ENCODE assay signal across 7 cellular contexts in genomic region chr1:234969630-234970370, GRCh38.
A peak's percentile ranks its signal among the peaks of the same experiment; 100 is the strongest.
DNase-seq lines count a peak whose midpoint lies in the region; ATAC-seq, FAIRE-seq and TF ChIP-seq lines count a peak whose summit lies in the region.

No MANE protein-coding gene starts in this region.

- H4K91ac ChIP-seq in mesenchymal stem cell (ENCODE audit: low read length) = peak overlapping the region; percentile 73

- peaks cover 2% of the 10 kb centered on the region for H3K79me1 ChIP-seq in mesenchymal stem cell (replicated peaks; ENCODE audit: low read length, poor library complexity, severe bottlenecking)

- no peak for FAIRE-seq in H54 (lab: Jason Lieb, UNC)

- H3K4ac ChIP-seq in mesenchymal stem cell (ENCODE audit: low read depth in 1 of 2, low read length in 2 of 2) = peak overlapping the region; percentile 71 to 82

- H2BK120ac ChIP-seq in mesenchymal stem cell (ENCODE audit: low read depth, low read length) = peak overlapping the region; percentile 93

- DNase-seq in H54 (ENCODE audit: insufficient read length, low spot score) (peak; percentile 33), NCI-H748 treated with DMSO at 0.1 percent for 48 hours (lab: John Stamatoyannopoulos, UW) (peak; percentile 66), ecto neural progenitor cell (ENCODE audit: low spot score) (peak; percentile 86), mesenchymal stem cell (peak; percentile 94), thyroid gland (peak; percentile 52 to 59)

- H2BK12ac ChIP-seq in mesenchymal stem cell (ENCODE audit: low read length in 2 of 2) = peak overlapping the region; percentile 60 to 87

- no peak for TF ChIP-seq CTCF in thyroid gland (IDR thresholded peaks at IDR 0.05)

- H3K4me3 ChIP-seq in mesenchymal stem cell (ENCODE audit: insufficient read depth in 1 of 2, low read depth in 1 of 2, low read length in 2 of 2) = peak overlapping the region in 1 of 2 experiments; percentile 50
- H3K4me3 ChIP-seq in thyroid gland (replicated peaks in 1 of 3) = peak overlapping the region in 1 of 3 donors; percentile 12

- no peak overlapping the region for H2AFZ ChIP-seq in mesenchymal stem cell (ENCODE audit: low read depth, low read length)

- no peak overlapping the region for H3K14ac ChIP-seq in mesenchymal stem cell (ENCODE audit: low read length in 2 of 2)

- H3K9me3 ChIP-seq in mesenchymal stem cell (ENCODE audit: control insufficient read depth, low read length) = no peaks in the 10 kb centered on the region
- no peaks in the 10 kb centered on the region for H3K9me3 ChIP-seq in thyroid gland

- WGBS in mesenchymal stem cell = 18% methylated on average over 36 of the region's 36 CpGs
- WGBS in thyroid gland, 2 donors = 27 to 33% methylated on average over 19 to 21 of the region's 36 CpGs

- H3K18ac ChIP-seq in mesenchymal stem cell (ENCODE audit: low read depth in 1 of 2, low read length in 2 of 2) = peak overlapping the region; percentile 41 to 79

- H3K4me2 ChIP-seq in mesenchymal stem cell (ENCODE audit: low read length, poor library complexity, severe bottlenecking) = peak overlapping the region; percentile 57

- ATAC-seq in HG02870 (IDR thresholded peaks at IDR 0.05; ENCODE audit: unreplicated experiment) = no peak
- no peak for ATAC-seq in GM19324 (IDR thresholded peaks at IDR 0.05; ENCODE audit: low FRiP score, unreplicated experiment)

- peak overlapping the region; percentile 91 for H2BK15ac ChIP-seq in mesenchymal stem cell (ENCODE audit: low read depth, poor library complexity, severe bottlenecking)

- peak overlapping the region; percentile 88 for H3K9ac ChIP-seq in mesenchymal stem cell (ENCODE audit: low read length)

- H4K8ac ChIP-seq in mesenchymal stem cell (ENCODE audit: low read length) = peak overlapping the region; percentile 20

- intact Hi-C loops in thyroid gland (cut with DNase I) = no loop called here

- H3K4me1 ChIP-seq in mesenchymal stem cell (ENCODE audit: control insufficient read depth, insufficient read depth, low read depth, low read length) = peaks cover 25% of the 10 kb centered on the region
- peaks cover 21 to 59% of the 10 kb centered on the region in 2 donors for H3K4me1 ChIP-seq in thyroid gland

- H2BK5ac ChIP-seq in mesenchymal stem cell (ENCODE audit: low read depth, low read length, poor library complexity, severe bottlenecking) = peak overlapping the region; percentile 45

- H3K36me3 ChIP-seq in mesenchymal stem cell (ENCODE audit: control insufficient read depth in 1 of 2, insufficient read depth in 2 of 2, low read depth in 1 of 2, low read length in 2 of 2) (no peaks in the 10 kb centered on the region), thyroid gland (no peaks in the 10 kb centered on the region)

- H3K27ac ChIP-seq in mesenchymal stem cell (ENCODE audit: low read length, poor library complexity, severe bottlenecking) = peak overlapping the region; percentile 99
- peak overlapping the region; percentile 60 to 90 (median 88) for H3K27ac ChIP-seq in thyroid gland

- peak overlapping the region; percentile 86 for H2AK5ac ChIP-seq in mesenchymal stem cell (ENCODE audit: low read length, severe bottlenecking)

- H3K23ac ChIP-seq in mesenchymal stem cell (ENCODE audit: low read length in 2 of 2) = peak overlapping the region in 1 of 2 experiments; percentile 87

- TF ChIP-seq POLR2A in H54 (IDR thresholded peaks at IDR 0.05; ENCODE audit: low read depth, low read length) = no peak
- no peak for TF ChIP-seq POLR2A in thyroid gland (IDR thresholded peaks at IDR 0.05)

- H3K27me3 ChIP-seq in mesenchymal stem cell (ENCODE audit: control insufficient read depth in 1 of 2, insufficient read depth in 1 of 2, low read length in 2 of 2) = no peaks in the 10 kb centered on the region
- H3K27me3 ChIP-seq in thyroid gland = no peaks in the 10 kb centered on the region

Comparison
In these comparisons a context has a peak if more than half of its experiments do, and no peak if none do; other contexts are left out.
1. DNase-seq: peak in every context shown above with its lines; median percentile 94 in mesenchymal stem cell; 86 in ecto neural progenitor cell; 66 in NCI-H748 treated with DMSO at 0.1 percent for 48 hours; 56 in thyroid gland; 33 in H54.